In the genomic region with DNA sequence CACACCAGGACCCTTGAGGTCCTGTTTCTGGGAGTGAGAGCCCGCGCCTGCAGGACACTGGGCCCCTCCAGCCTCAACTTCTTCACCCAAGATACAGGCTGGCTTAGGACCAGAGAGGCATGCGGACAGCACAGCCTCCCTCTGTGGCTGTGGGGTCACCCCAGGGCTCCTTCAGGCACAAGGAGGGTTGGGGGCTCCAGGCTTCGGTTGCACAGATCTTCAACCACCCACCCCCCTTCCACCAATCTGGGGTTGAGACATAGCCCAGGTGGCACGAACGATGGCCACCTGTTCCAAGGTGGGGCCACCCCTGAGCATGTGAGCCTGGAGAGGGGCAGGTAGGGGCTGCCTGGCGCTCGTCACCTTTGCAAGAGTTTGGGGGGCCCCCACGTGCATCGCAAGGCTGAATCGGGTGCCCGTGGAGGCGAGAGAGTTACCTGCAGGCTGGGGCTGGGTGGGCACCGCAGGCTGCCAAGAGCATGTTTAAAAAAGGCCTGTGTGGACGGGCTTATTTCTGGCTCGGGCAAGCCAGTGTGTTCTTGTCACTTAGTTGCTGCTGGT, we compare ENCODE assay signal across 1 cellular context.
TF ChIP-seq lines count a peak whose summit lies in the region.

No MANE protein-coding gene starts in this region.

TF ChIP-seq in H1, 55 proteins besides CTCF, POLR2A, EP300 and RAD21:
- TF ChIP-seq TCF12 (IDR thresholded peaks at IDR 0.05; ENCODE audit: low read depth, low read length) (no peak), CREB1 (IDR thresholded peaks at IDR 0.05) (no peak), SUZ12 (IDR thresholded peaks at IDR 0.05; ENCODE audit: low read length) (no peak), BCL11A (IDR thresholded peaks at IDR 0.05; ENCODE audit: low read depth in 2 of 2, low read length in 2 of 2) (no peak), EGR1 (IDR thresholded peaks at IDR 0.05; ENCODE audit: borderline replicate concordance, low read depth, low read length) (no peak)
- TF ChIP-seq, protein P1, sequence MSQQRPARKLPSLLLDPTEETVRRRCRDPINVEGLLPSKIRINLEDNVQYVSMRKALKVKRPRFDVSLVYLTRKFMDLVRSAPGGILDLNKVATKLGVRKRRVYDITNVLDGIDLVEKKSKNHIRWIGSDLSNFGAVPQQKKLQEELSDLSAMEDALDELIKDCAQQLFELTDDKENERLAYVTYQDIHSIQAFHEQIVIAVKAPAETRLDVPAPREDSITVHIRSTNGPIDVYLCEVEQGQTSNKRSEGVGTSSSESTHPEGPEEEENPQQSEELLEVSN (IDR thresholded peaks at IDR 0.05), result no peak
TF ChIP-seq in H1: peak in this region for 0.
